Comparison of ENCODE assay signal across 24 cellular contexts in genomic region chr16:766820-767640, GRCh38. TPM values are rescaled to one million over a fixed set of nuclear protein-coding genes. Genes with fewer than 3 reads are reported as not detected.
"Had no signal": no experiment of that assay in that cellular context is flagged by ENCODE, and none has a peak within 500 bp of the region (broad histone marks: within the 10 kb centered on the region; RNA-seq: fewer than 3 reads in every experiment).

No MANE protein-coding gene starts in this region.

- H3K9me3 ChIP-seq: left lung, upper lobe of right lung had no signal

- H3K27ac ChIP-seq: brain microvascular endothelial cell, coronary artery, foreskin keratinocyte, left lung, upper lobe of right lung had no signal

- H3K36me3 ChIP-seq: brain microvascular endothelial cell, left lung, upper lobe of right lung had no signal

- H3K4me1 ChIP-seq: foreskin keratinocyte, left lung, upper lobe of right lung had no signal

- DNase-seq: activated CD4-positive, alpha-beta T cell treated with anti-CD3 and anti-CD28 coated beads, Interleukin-2, amount 10 ng/mL, durations not matched to agents 24 days and 14 days; activated CD8-positive, alpha-beta T cell treated with anti-CD3 and anti-CD28 coated beads for 36 hours; activated naive CD4-positive, alpha-beta T cell treated with Interleukin-2 at 50 U/mL for 16 hours; activated naive CD8-positive, alpha-beta T cell treated with anti-CD3 and anti-CD28 coated beads, Interleukin-2, amount 50 U/mL, for 24 hours; activated T-cell treated with anti-CD3 and anti-CD28 coated beads, Interleukin-2, amount 50 U/mL, for 1 hour; anterior cingulate cortex; brain microvascular endothelial cell; foreskin keratinocyte; left lung; mammary epithelial cell; midbrain; nucleus accumbens; posterior cingulate gyrus; retina; stimulated activated CD4-positive, alpha-beta T cell treated with anti-CD3 and anti-CD28 coated beads, Interleukin-12 subunit alpha, Interleukin-12 subunit beta, amount 100 ng/mL, for 4 hours; stimulated activated CD4-positive, alpha-beta T cell treated with anti-CD3 and anti-CD28 coated beads, Interleukin-1b, Interleukin-23, amount 100 ng/mL, for 48 hours; stimulated activated CD8-positive, alpha-beta memory T cell treated with anti-CD3 and anti-CD28 coated beads, Interleukin-4, amount 100 ng/mL, for 48 hours; stimulated activated naive CD4-positive, alpha-beta T cell; upper lobe of right lung had no signal

- ATAC-seq: activated CD8-positive, alpha-beta T cell treated with anti-CD3 and anti-CD28 coated beads for 36 hours; activated naive CD8-positive, alpha-beta T cell treated with anti-CD3 and anti-CD28 coated beads, Interleukin-2, amount 50 U/mL, for 24 hours; activated T-helper 17 cell treated with anti-CD3 and anti-CD28 coated beads, Interleukin-2, amount 50 U/mL, for 72 hours; foreskin keratinocyte; left lung; upper lobe of right lung had no signal

- H3K4me3 ChIP-seq: coronary artery, left lung, upper lobe of right lung had no signal

- H3K27me3 ChIP-seq: brain microvascular endothelial cell, foreskin keratinocyte, upper lobe of right lung had no signal

RNA-seq across cellular contexts. Expression of gene MSLN, which starts 6.5 kb away (rescaled TPM):
- total RNA-seq: activated CD4-positive, alpha-beta T cell treated with anti-CD3 and anti-CD28 coated beads, Interleukin-2, amount 10 ng/mL, durations not matched to agents 24 days and 14 days; activated CD8-positive, alpha-beta T cell treated with anti-CD3 and anti-CD28 coated beads for 36 hours; activated T-helper 17 cell treated with anti-CD3 and anti-CD28 coated beads, Interleukin-2, amount 50 U/mL, for 72 hours; fibroblast of lung had no signal
- polyA plus RNA-seq: fibroblast of lung had no signal

RNA-seq across cellular contexts. Expression of gene GNG13, which starts 33.5 kb away (rescaled TPM):
- total RNA-seq: activated CD4-positive, alpha-beta T cell treated with anti-CD3 and anti-CD28 coated beads, Interleukin-2, amount 10 ng/mL, durations not matched to agents 24 days and 14 days; activated CD8-positive, alpha-beta T cell treated with anti-CD3 and anti-CD28 coated beads for 36 hours; activated T-helper 17 cell treated with anti-CD3 and anti-CD28 coated beads, Interleukin-2, amount 50 U/mL, for 72 hours; epithelial cell of proximal tubule; fibroblast of lung; foreskin keratinocyte; kidney epithelial cell; left lung; mammary epithelial cell; upper lobe of right lung had no signal
- polyA plus RNA-seq: fibroblast of lung, foreskin keratinocyte, mammary epithelial cell had no signal
